ENCODE assay signal across 31 cellular contexts in genomic region chr12:2934371-2934770, GRCh38.
"Had no signal": no experiment of that assay in that cellular context is flagged by ENCODE, and none has a peak within 500 bp of the region (broad histone marks: within the 10 kb centered on the region; RNA-seq: fewer than 3 reads in every experiment).

No MANE protein-coding gene starts in this region.

- H3K27ac ChIP-seq: brain microvascular endothelial cell, KMS-11, PC-9, RWPE1, WERI-Rb-1 had no signal

- H3K4me3 ChIP-seq: PC-9 had no signal

- ATAC-seq: activated CD8-positive, alpha-beta T cell treated with anti-CD3 and anti-CD28 coated beads for 36 hours; Right ventricle myocardium inferior had no signal

- H3K4me3 Mint-ChIP-seq: activated CD8-positive, alpha-beta T cell treated with anti-CD3 and anti-CD28 coated beads for 36 hours; activated naive CD8-positive, alpha-beta T cell treated with anti-CD3 and anti-CD28 coated beads for 36 hours; activated T-helper 1 cell treated with anti-CD3 and anti-CD28 coated beads, Interleukin-12 subunit alpha, Interleukin-12 subunit beta, Interleukin-2, Interleukin-4 antibody, amounts not matched to agents 30 ng/mL and 10 ng/mL and 1 ng/mL, durations not matched to agents 14 hours and 24 hours and 36 hours had no signal

- DNase-seq: activated CD4-positive, alpha-beta T cell treated with anti-CD3 and anti-CD28 coated beads for 1 hour; activated CD4-positive, alpha-beta T cell treated with anti-CD3 and anti-CD28 coated beads for 48 hours; activated CD4-positive, alpha-beta T cell treated with anti-CD3 and anti-CD28 coated beads, Interleukin-2, amount 50 U/mL, for 4 hours; activated CD4-positive, CD25-positive, alpha-beta regulatory T cell; activated CD8-positive, alpha-beta T cell treated with anti-CD3 and anti-CD28 coated beads for 36 hours; activated effector memory CD4-positive, alpha-beta T cell treated with Interleukin-2 at 50 U/mL for 16 hours; activated naive CD4-positive, alpha-beta T cell treated with anti-CD3 and anti-CD28 coated beads, Interleukin-2, amount 50 U/mL, for 16 hours; activated naive CD8-positive, alpha-beta T cell treated with anti-CD3 and anti-CD28 coated beads for 36 hours; activated T-cell treated with anti-CD3 and anti-CD28 coated beads, Interleukin-2, amount 50 U/mL, for 1 hour; amniotic stem cell; brain microvascular endothelial cell; MM.1S; MV-4-11; NCI-H1092; NCI-H1436 treated with DMSO at 0.1 percent for 48 hours; NCI-H1694 treated with DMSO at 0.1 percent for 48 hours; NCI-H2029; NCI-H345; NCI-H526; NCI-H748 treated with DMSO at 0.1 percent for 48 hours; NK-92 treated with Interleukin-12 subunit alpha and Interleukin-12 subunit beta, amount 100 ng/mL, for 24 hours; PC-9; SIG-M5; SW 1271; T-helper 1 cell; T1000; WERI-Rb-1 had no signal

- H3K27me3 Mint-ChIP-seq: activated CD8-positive, alpha-beta T cell treated with anti-CD3 and anti-CD28 coated beads for 36 hours; activated naive CD8-positive, alpha-beta T cell treated with anti-CD3 and anti-CD28 coated beads for 36 hours had no signal

- H3K27ac Mint-ChIP-seq: activated CD8-positive, alpha-beta T cell treated with anti-CD3 and anti-CD28 coated beads for 36 hours; activated naive CD8-positive, alpha-beta T cell treated with anti-CD3 and anti-CD28 coated beads for 36 hours; activated T-helper 1 cell treated with anti-CD3 and anti-CD28 coated beads, Interleukin-12 subunit alpha, Interleukin-12 subunit beta, Interleukin-2, Interleukin-4 antibody, amounts not matched to agents 30 ng/mL and 10 ng/mL and 1 ng/mL, durations not matched to agents 14 hours and 24 hours and 36 hours had no signal

- H3K4me1 Mint-ChIP-seq: activated naive CD8-positive, alpha-beta T cell treated with anti-CD3 and anti-CD28 coated beads for 36 hours had no signal

- H3K27me3 ChIP-seq: brain microvascular endothelial cell had no signal

- H3K9me3 Mint-ChIP-seq: activated CD8-positive, alpha-beta T cell treated with anti-CD3 and anti-CD28 coated beads for 36 hours; activated naive CD8-positive, alpha-beta T cell treated with anti-CD3 and anti-CD28 coated beads for 36 hours; activated T-helper 1 cell treated with anti-CD3 and anti-CD28 coated beads, Interleukin-12 subunit alpha, Interleukin-12 subunit beta, Interleukin-2, Interleukin-4 antibody, amounts not matched to agents 30 ng/mL and 10 ng/mL and 1 ng/mL, durations not matched to agents 14 hours and 24 hours and 36 hours had no signal

- H3K9ac ChIP-seq: KMS-11 had no signal
